In genomic region chr2:63051795-63052333, GRCh38 we compare ENCODE assay signal across 12 cellular contexts. TPM values are rescaled to one million over a fixed set of nuclear protein-coding genes. Genes with fewer than 3 reads are reported as not detected.
DNase-seq lines count a peak whose midpoint lies in the region; TF ChIP-seq lines count a peak whose summit lies in the region.
"Had no signal": no experiment of that assay in that cellular context is flagged by ENCODE, and none has a peak within 500 bp of the region (broad histone marks: within the 10 kb centered on the region; RNA-seq: fewer than 3 reads in every experiment).

No MANE protein-coding gene starts in this region.

- peak overlapping the region; percentile 58 for H2AFZ ChIP-seq in neuron (ENCODE audit: low read depth, low read length)

- peaks cover 31% of the 10 kb centered on the region for H3K27me3 ChIP-seq in neuron (ENCODE audit: insufficient read depth, low read length)
- peaks cover 0 to 96% of the 10 kb centered on the region in 2 donors for H3K27me3 ChIP-seq in tibial nerve

- WGBS in tibial nerve, 2 donors = 78 to 81% methylated on average over 22 to 36 of the region's 42 CpGs

- no peak for TF ChIP-seq POLR2A in tibial nerve (IDR thresholded peaks at IDR 0.05)

- no peak for TF ChIP-seq CTCF in tibial nerve (IDR thresholded peaks at IDR 0.05)

- peak overlapping the region; percentile 93; the same call in 1 of the 2 replicates for H3K4me3 ChIP-seq in Jurkat, Clone E6-1 (ENCODE audit: low read length)
- H3K4me3 ChIP-seq in neuron (ENCODE audit: low read length) (peak overlapping the region; percentile 3), tibial nerve (no peak overlapping the region)

- H3K27ac ChIP-seq in tibial nerve = no peak overlapping the region
- H3K27ac ChIP-seq: lower lobe of right lung had no signal

- DNase-seq in D341Med (ENCODE audit: low spot score) = peak; percentile 21
- DNase-seq in Jurkat, Clone E6-1 (ENCODE audit: low read depth, low spot score) = no peak
- peak; percentile 58 for DNase-seq in ecto neural progenitor cell (ENCODE audit: low spot score)
- DNase-seq in tibial nerve (ENCODE audit: low spot score in 2 of 2) = no peak
- DNase-seq in DMS114 treated with DMSO at 0.1 percent for 48 hours (lab: John Stamatoyannopoulos, UW; ENCODE audit: unreplicated experiment) = no peak
- DNase-seq in NCI-H2081 treated with DMSO at 0.1 percent for 48 hours (lab: John Stamatoyannopoulos, UW) = no peak
- no peak for DNase-seq in RKO (ENCODE audit: low spot score)
- DNase-seq: IMR-90; lower lobe of right lung; stimulated activated naive CD4-positive, alpha-beta T cell treated with Interleukin-2 at 50 U/mL for 16 hours had no signal

- H3K36me3 ChIP-seq in neuron (ENCODE audit: insufficient read depth, low read length) = peaks cover 22% of the 10 kb centered on the region
- H3K36me3 ChIP-seq in tibial nerve = peaks cover 0 to 24% (median 0%) of the 10 kb centered on the region in 3 donors
- H3K36me3 ChIP-seq: lower lobe of right lung had no signal

- TF ChIP-seq EP300 in tibial nerve (IDR thresholded peaks at IDR 0.05) = no peak

- H3K9me3 ChIP-seq in neuron (ENCODE audit: low read length) (peaks cover 29% of the 10 kb centered on the region), tibial nerve (peaks cover 0 to 35% (median 0%) of the 10 kb centered on the region in 4 donors)
- H3K9me3 ChIP-seq: lower lobe of right lung had no signal

- H3K4me1 ChIP-seq in neuron (ENCODE audit: insufficient read depth, low read length) (peaks cover 28% of the 10 kb centered on the region), tibial nerve (peaks cover 0 to 74% (median 44%) of the 10 kb centered on the region in 4 donors)

RNA-seq across cellular contexts. Expression of gene OTX1, which starts 1.2 kb away (rescaled TPM):
- 6.5 TPM for polyA plus RNA-seq in Jurkat, Clone E6-1 (2012; ENCODE audit: insufficient read depth, insufficient read length)
- total RNA-seq in tibial nerve = not detected
- total RNA-seq: IMR-90, skeletal muscle tissue had no signal

Comparison
In these comparisons a context has a peak if more than half of its experiments do, and no peak if none do; other contexts are left out.
1. DNase-seq: peak in D341Med (single experiment) and ecto neural progenitor cell (single experiment); none in Jurkat, Clone E6-1 (single experiment), tibial nerve (0 of 2), DMS114 treated with DMSO at 0.1 percent for 48 hours (single experiment), NCI-H2081 treated with DMSO at 0.1 percent for 48 hours (single experiment) and RKO (single experiment).
2. H3K4me3 ChIP-seq: peak in Jurkat, Clone E6-1 (single experiment) and neuron (single experiment); none in tibial nerve (0 of 4).